In the genomic region with DNA sequence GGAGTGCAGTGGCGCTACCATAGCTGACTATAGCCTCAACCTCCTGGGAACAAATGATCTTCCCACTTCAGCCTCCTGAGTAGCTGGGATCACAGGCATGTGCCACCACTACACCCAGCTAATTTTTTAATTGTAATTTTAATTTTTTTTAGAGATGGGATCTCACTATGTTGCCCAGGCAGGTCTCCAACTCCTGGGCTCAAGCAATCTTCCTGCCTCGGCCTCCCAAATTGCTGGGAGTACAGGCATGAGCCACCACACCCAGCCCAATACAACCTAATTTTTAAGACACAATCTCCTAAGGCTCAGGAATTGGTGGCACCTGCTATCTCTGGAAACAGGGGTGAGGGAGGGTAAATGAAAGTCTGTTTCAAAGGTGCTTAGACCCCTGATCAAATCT, we compare ENCODE assay signal across 1 cellular context.
TF ChIP-seq lines count a peak whose summit lies in the region.

No MANE protein-coding gene starts in this region.

TF ChIP-seq in HEK293, 187 proteins besides CTCF, POLR2A, EP300 and RAD21:
- TF ChIP-seq HOXA7 (CRISPR knock-in tag; IDR thresholded peaks at IDR 0.05; ENCODE audit: borderline replicate concordance) (no peak), ZNF423 (tag by site-specific recombination; IDR thresholded peaks at IDR 0.05) (no peak), ZNF10 (tag by site-specific recombination; IDR thresholded peaks at IDR 0.05) (no peak), ZNF121 (tag by site-specific recombination; IDR thresholded peaks at IDR 0.05) (peak; percentile 86), GLIS2 (tag by site-specific recombination; IDR thresholded peaks at IDR 0.05) (no peak), ZNF791 (tag by site-specific recombination; IDR thresholded peaks at IDR 0.05) (no peak), ZXDB (tag by site-specific recombination; IDR thresholded peaks at IDR 0.05) (no peak), ZNF518A (tag by site-specific recombination; conservative IDR thresholded peaks at IDR 0.05; ENCODE audit: low read depth) (no peak), ZBTB6 (tag by site-specific recombination; IDR thresholded peaks at IDR 0.05) (no peak), ZNF223 (tag by site-specific recombination; IDR thresholded peaks at IDR 0.05) (no peak), ZNF660 (tag by site-specific recombination; IDR thresholded peaks at IDR 0.05) (no peak), PRDM4 (tag by site-specific recombination; IDR thresholded peaks at IDR 0.05) (0 out of 2 replicates have a peak, but pooled peaks have one; percentile 25), ZNF701 (tag by site-specific recombination; IDR thresholded peaks at IDR 0.05) (no peak)
